In genomic region chr20:40286991-40287531, GRCh38 we compare ENCODE assay signal across 10 cellular contexts.
A peak's percentile ranks its signal among the peaks of the same experiment; 100 is the strongest.
DNase-seq lines count a peak whose midpoint lies in the region; ATAC-seq, FAIRE-seq and TF ChIP-seq lines count a peak whose summit lies in the region.
"Had no signal": no experiment of that assay in that cellular context is flagged by ENCODE, and none has a peak within 500 bp of the region (broad histone marks: within the 10 kb centered on the region; RNA-seq: fewer than 3 reads in every experiment).

No MANE protein-coding gene starts in this region.

- DNase-seq in RPMI7951 (ENCODE audit: low read depth) (peak; percentile 92), endothelial cell of umbilical vein (ENCODE audit: low read depth, low spot score) (peak; percentile 37), mucosa of descending colon (peak; percentile 58 to 73 (median 60)), upper lobe of left lung (peak; percentile 72 to 81), endodermal cell (no peak)
- DNase-seq in activated CD8-positive, alpha-beta memory T cell treated with anti-CD3 and anti-CD28 coated beads for 24 hours: no peak
- DNase-seq: naive B cell had no signal

- no peak overlapping the region for H3K27ac Mint-ChIP-seq in endodermal cell
- H3K27ac Mint-ChIP-seq: activated naive CD4-positive, alpha-beta T cell treated with anti-CD3 and anti-CD28 coated beads, Interleukin-2, amount 50 U/mL, for 24 hours; IgD-negative memory B cell had no signal

- no peaks in the 10 kb centered on the region for H4K20me1 ChIP-seq in endothelial cell of umbilical vein (replicated peaks; ENCODE audit: control insufficient read depth, extremely low read depth, insufficient read depth, low read length)

- dilution Hi-C loops in endothelial cell of umbilical vein (cut with MboI; ENCODE audit: extremely low pct_ligation_motif_present, low sequenced_read_pairs): no loop called here

- peak overlapping the region; percentile 35 for H2AFZ ChIP-seq in endothelial cell of umbilical vein (ENCODE audit: low read depth, low read length)

- WGBS in upper lobe of left lung, 2 donors: 56 to 74% methylated on average over 8 to 10 of the region's 10 CpGs
- WGBS in endodermal cell (ENCODE audit: insufficient coverage in 1 of 2, insufficient read length in 1 of 2), 2 experiments: 92 to 94% methylated on average over 10 of the region's 10 CpGs

- POLR2A ChIA-PET in endothelial cell of umbilical vein (lab: Charles Lee): no interaction called here

- no TSS peak for BruUV-seq in endothelial cell of umbilical vein (replicated peaks; lab: Mats Ljungman, UMichigan)

- H3K9me1 ChIP-seq in endothelial cell of umbilical vein (replicated peaks; ENCODE audit: control insufficient read depth, extremely low read depth, insufficient read depth, low read length): no peaks in the 10 kb centered on the region

- H3K9ac ChIP-seq in endothelial cell of umbilical vein (replicated peaks; ENCODE audit: extremely low read depth, insufficient read depth, low read length) (no peak overlapping the region), endodermal cell (ENCODE audit: extremely low read depth, low read length, poor library complexity, severe bottlenecking) (no peak overlapping the region)

- TF ChIP-seq CTCF in endothelial cell of umbilical vein (IDR thresholded peaks at IDR 0.05; ENCODE audit: extremely low read depth in 1 of 2, insufficient read depth in 1 of 2, low read depth in 1 of 2, low read length in 2 of 2) (no peak), mucosa of descending colon (IDR thresholded peaks at IDR 0.05) (no peak), upper lobe of left lung (IDR thresholded peaks at IDR 0.05) (no peak), endodermal cell (conservative IDR thresholded peaks at IDR 0.05) (no peak)

- H3K4me3 Mint-ChIP-seq in endodermal cell: no peak overlapping the region
- H3K4me3 Mint-ChIP-seq: activated naive CD4-positive, alpha-beta T cell treated with anti-CD3 and anti-CD28 coated beads, Interleukin-2, amount 50 U/mL, for 24 hours; IgD-negative memory B cell; naive B cell had no signal

- H3K36me3 ChIP-seq in endothelial cell of umbilical vein (ENCODE audit: control insufficient read depth in 2 of 2, extremely low read depth in 1 of 2, insufficient read depth in 2 of 2, low read length in 2 of 2) (no peaks in the 10 kb centered on the region), mucosa of descending colon (ENCODE audit: low read depth) (no peaks in the 10 kb centered on the region), upper lobe of left lung (no peaks in the 10 kb centered on the region), endodermal cell (ENCODE audit: control insufficient read depth, insufficient read depth, low read length) (no peaks in the 10 kb centered on the region)

- H3K27me3 ChIP-seq in endothelial cell of umbilical vein (ENCODE audit: control insufficient read depth in 2 of 2, insufficient read depth in 2 of 2, low read length in 2 of 2) (no peaks in the 10 kb centered on the region), upper lobe of left lung (no peaks in the 10 kb centered on the region), endodermal cell (ENCODE audit: control insufficient read depth, insufficient read depth, low read length, poor library complexity, severe bottlenecking) (no peaks in the 10 kb centered on the region)

- H3K4me3 ChIP-seq in endothelial cell of umbilical vein (replicated peaks in 1 of 3; ENCODE audit: insufficient read depth in 1 of 3, low read depth in 1 of 3, low read length in 3 of 3): no peak overlapping the region
- no peak overlapping the region for H3K4me3 ChIP-seq in mucosa of descending colon
- no peak overlapping the region for H3K4me3 ChIP-seq in upper lobe of left lung
- no peak overlapping the region for H3K4me3 ChIP-seq in endodermal cell (ENCODE audit: low read length)

- H3K4me1 Mint-ChIP-seq in endodermal cell: peaks cover 26% of the 10 kb centered on the region
- H3K4me1 Mint-ChIP-seq: activated naive CD4-positive, alpha-beta T cell treated with anti-CD3 and anti-CD28 coated beads, Interleukin-2, amount 50 U/mL, for 24 hours; IgD-negative memory B cell; naive B cell had no signal

- H3K27me3 Mint-ChIP-seq in endodermal cell (ENCODE audit: insufficient read depth): no peaks in the 10 kb centered on the region
- H3K27me3 Mint-ChIP-seq: activated naive CD4-positive, alpha-beta T cell treated with anti-CD3 and anti-CD28 coated beads, Interleukin-2, amount 50 U/mL, for 24 hours; IgD-negative memory B cell had no signal

- H3K4me1 ChIP-seq in endothelial cell of umbilical vein (ENCODE audit: control insufficient read depth, extremely low read depth, insufficient read depth, low read length) (no peaks in the 10 kb centered on the region), mucosa of descending colon (ENCODE audit: low read depth) (no peaks in the 10 kb centered on the region), upper lobe of left lung (peaks cover 0 to 9% (median 7%) of the 10 kb centered on the region in 4 donors), endodermal cell (ENCODE audit: control insufficient read depth, insufficient read depth, low read length) (peaks cover 16% of the 10 kb centered on the region)

- H3K9me3 Mint-ChIP-seq in endodermal cell: no peaks in the 10 kb centered on the region
- H3K9me3 Mint-ChIP-seq: activated naive CD4-positive, alpha-beta T cell treated with anti-CD3 and anti-CD28 coated beads, Interleukin-2, amount 50 U/mL, for 24 hours; IgD-negative memory B cell had no signal

- CTCF ChIA-PET in endothelial cell of umbilical vein (lab: Charles Lee): interaction anchor here (0.8 to 1.6 kb wide), 3 partner anchors 9 to 52 kb away, joined by 3 to 5 read pairs (median 4); no protein-coding TSS in a partner anchor

- TF ChIP-seq POLR2A in endothelial cell of umbilical vein (IDR thresholded peaks at IDR 0.05; ENCODE audit: low read depth, low read length) (no peak), upper lobe of left lung (IDR thresholded peaks at IDR 0.05) (no peak)

- H3K36me3 Mint-ChIP-seq in endodermal cell (ENCODE audit: low read depth): no peaks in the 10 kb centered on the region
- H3K36me3 Mint-ChIP-seq: activated naive CD4-positive, alpha-beta T cell treated with anti-CD3 and anti-CD28 coated beads, Interleukin-2, amount 50 U/mL, for 24 hours; IgD-negative memory B cell; naive B cell had no signal

- intact Hi-C loops in endothelial cell of umbilical vein (cut with micrococcal nuclease) (no loop called here), mucosa of descending colon (cut with DNase I, micrococcal nuclease) (no loop called here)

- H3K27ac ChIP-seq in endothelial cell of umbilical vein (ENCODE audit: insufficient read depth, low read depth, low read length) (no peak overlapping the region), upper lobe of left lung (peak overlapping the region in 2 of 4 donors; percentile 13 to 34), endodermal cell (ENCODE audit: low read depth, low read length) (no peak overlapping the region)

- ATAC-seq in mucosa of descending colon (peak; percentile 72), upper lobe of left lung (ENCODE audit: low FRiP score in 2 of 2) (peak; percentile 59 to 77), GM21526 (IDR thresholded peaks at IDR 0.05; ENCODE audit: low FRiP score, unreplicated experiment) (no peak)

- H3K9me3 ChIP-seq in endothelial cell of umbilical vein (replicated peaks; ENCODE audit: control insufficient read depth, insufficient read depth, low read length) (no peaks in the 10 kb centered on the region), mucosa of descending colon (no peaks in the 10 kb centered on the region), upper lobe of left lung (no peaks in the 10 kb centered on the region), endodermal cell (ENCODE audit: control insufficient read depth, low read length) (no peaks in the 10 kb centered on the region)

- no peak overlapping the region for H3K4me2 ChIP-seq in endothelial cell of umbilical vein (ENCODE audit: insufficient read depth, low read length)

- TF ChIP-seq EP300 in upper lobe of left lung (IDR thresholded peaks at IDR 0.05): no peak

- no peak for FAIRE-seq in endothelial cell of umbilical vein (lab: Jason Lieb, UNC)

- H3K79me2 ChIP-seq in endothelial cell of umbilical vein (ENCODE audit: control insufficient read depth, insufficient read depth, low read length): no peaks in the 10 kb centered on the region

TF ChIP-seq in endothelial cell of umbilical vein, 7 proteins besides CTCF, POLR2A, EP300 and RAD21:
- TF ChIP-seq JUN (IDR thresholded peaks at IDR 0.05; ENCODE audit: borderline replicate concordance, insufficient read depth, insufficient read length, low read depth) (no peak), MYC (IDR thresholded peaks at IDR 0.05; ENCODE audit: low read depth, low read length) (no peak), FOS (IDR thresholded peaks at IDR 0.05; ENCODE audit: borderline replicate concordance, insufficient read depth, low read length) (no peak), GATA2 (IDR thresholded peaks at IDR 0.05; ENCODE audit: insufficient read depth, insufficient read length, low read depth, low read length) (no peak), POLR2AphosphoS5 (IDR thresholded peaks at IDR 0.05; ENCODE audit: insufficient read depth, low read depth, low read length) (no peak), MAX (IDR thresholded peaks at IDR 0.05; ENCODE audit: insufficient read depth, insufficient read length) (no peak), EZH2 (IDR thresholded peaks at IDR 0.05; ENCODE audit: borderline replicate concordance, low read depth, low read length, severe bottlenecking) (no peak)

Comparison
In these comparisons a context has a peak if more than half of its experiments do, and no peak if none do; other contexts are left out.
1. DNase-seq: peak in RPMI7951 (single experiment), endothelial cell of umbilical vein (single experiment), mucosa of descending colon (3 of 3) and upper lobe of left lung (2 of 2); none in endodermal cell (single experiment) and activated CD8-positive, alpha-beta memory T cell treated with anti-CD3 and anti-CD28 coated beads for 24 hours (single experiment).